8 cellular contexts compared by ENCODE assay signal in genomic region chr9:33159760-33160127, GRCh38. TPM values are rescaled to one million over a fixed set of nuclear protein-coding genes. Genes with fewer than 3 reads are reported as not detected.
A peak's percentile ranks its signal among the peaks of the same experiment; 100 is the strongest.
DNase-seq lines count a peak whose midpoint lies in the region; ATAC-seq and TF ChIP-seq lines count a peak whose summit lies in the region.

No MANE protein-coding gene starts in this region.

- POLR2A ChIA-PET in HEK293 (lab: Yijun Ruan, JAX) = interaction anchor here (0.6 to 5.7 kb wide), 5 partner anchors 8 to 869 kb away, joined by 3 to 33 read pairs (median 7); partner anchors contain the start of gene DNAJA1

- peak overlapping the region; percentile 71 for H3K4me2 ChIP-seq in DOHH2 (ENCODE audit: low read length)

- H3K79me2 ChIP-seq in DOHH2 (ENCODE audit: control insufficient read depth, low read length) = peaks cover 99% of the 10 kb centered on the region

- no peaks in the 10 kb centered on the region for H3K9me2 ChIP-seq in DOHH2 (replicated peaks; ENCODE audit: control insufficient read depth, low read length)

- peaks cover 0 to 5% of the 10 kb centered on the region in 2 donors for H3K9me3 Mint-ChIP-seq in activated naive CD4-positive, alpha-beta T cell treated with anti-CD3 and anti-CD28 coated beads, Interleukin-2, amount 50 U/mL, for 72 hours

- H3K9me3 ChIP-seq in DOHH2 (ENCODE audit: control insufficient read depth, insufficient read depth, low read length) (no peaks in the 10 kb centered on the region), HEK293 (ENCODE audit: control insufficient read depth, insufficient read depth, low read depth, low read length) (no peaks in the 10 kb centered on the region)

- CTCF ChIA-PET in HEK293 (lab: Yijun Ruan, JAX) = interaction anchor here (0.6 to 2.5 kb wide), 4 partner anchors 9 to 67 kb away, joined by 3 to 13 read pairs (median 6); no protein-coding TSS in a partner anchor

- peaks cover 12% of the 10 kb centered on the region; the same call in 1 of the 2 replicates for H4K20me1 ChIP-seq in DOHH2 (ENCODE audit: control insufficient read depth, insufficient read depth, low read depth, low read length)

- TF ChIP-seq CTCF in DOHH2 (IDR thresholded peaks at IDR 0.05; ENCODE audit: low read depth, low read length, poor library complexity, severe bottlenecking) = no peak
- no peak for TF ChIP-seq CTCF in HEK293 (tag by site-specific recombination; IDR thresholded peaks at IDR 0.05)

- H3K36me3 Mint-ChIP-seq in activated naive CD4-positive, alpha-beta T cell treated with anti-CD3 and anti-CD28 coated beads, Interleukin-2, amount 50 U/mL, for 72 hours = peaks cover 4 to 19% of the 10 kb centered on the region in 2 donors

- H3K27me3 ChIP-seq in DOHH2 (ENCODE audit: control insufficient read depth, low read length) = no peaks in the 10 kb centered on the region

- peak; percentile 48 to 71 for DNase-seq in activated naive CD4-positive, alpha-beta T cell treated with anti-CD3 and anti-CD28 coated beads, Interleukin-2, amount 50 U/mL, for 72 hours (ENCODE audit: low spot score in 2 of 2)
- DNase-seq in left cardiac atrium (peak; percentile 52), NCI-H345 treated with DMSO at 0.1 percent for 48 hours (lab: John Stamatoyannopoulos, UW; ENCODE audit: unreplicated experiment) (no peak), NCI-H2029 (lab: John Stamatoyannopoulos, UW) (no peak)

- H3K36me3 ChIP-seq in DOHH2 (ENCODE audit: control insufficient read depth, low read length) (no peaks in the 10 kb centered on the region), HEK293 (ENCODE audit: control insufficient read depth in 2 of 2, insufficient read depth in 1 of 2, low read length in 2 of 2) (no peaks in the 10 kb centered on the region)

- H3K27ac ChIP-seq in DOHH2 (ENCODE audit: low read depth, low read length) (peak overlapping the region; percentile 44), HEK293 (ENCODE audit: extremely low read depth, low read depth, low read length) (no peak overlapping the region), skin epidermis (peak overlapping the region; percentile 29 to 99 (median 93))

- H3K4me3 ChIP-seq in DOHH2 (ENCODE audit: low read length) = peak overlapping the region; percentile 49
- H3K4me3 ChIP-seq in HEK293 (ENCODE audit: low read depth, low read length) = no peak overlapping the region
- H3K4me3 ChIP-seq in skin epidermis = no peak overlapping the region

- intact Hi-C loops in left cardiac atrium (cut with DNase I) = loop anchor here (5.0 to 10.0 kb wide), 2 partner anchors 32 to 55 kb away; no protein-coding TSS in a partner anchor

- H3K27ac Mint-ChIP-seq in activated naive CD4-positive, alpha-beta T cell treated with anti-CD3 and anti-CD28 coated beads, Interleukin-2, amount 50 U/mL, for 72 hours = peak overlapping the region; percentile 92 to 97

- peak; percentile 58 to 84 for ATAC-seq in activated naive CD4-positive, alpha-beta T cell treated with anti-CD3 and anti-CD28 coated beads, Interleukin-2, amount 50 U/mL, for 72 hours
- ATAC-seq in left cardiac atrium = peak; percentile 12 to 19

- H3K4me1 ChIP-seq in DOHH2 (ENCODE audit: control insufficient read depth, low read length) (peaks cover 73% of the 10 kb centered on the region), HEK293 (ENCODE audit: control insufficient read depth, insufficient read depth, low read length) (peaks cover 41% of the 10 kb centered on the region)

- peaks cover 14% of the 10 kb centered on the region; the same call in 1 of the 2 replicates for H3F3A ChIP-seq in DOHH2 (ENCODE audit: control insufficient read depth, insufficient read depth)

TF ChIP-seq in HEK293, 187 proteins besides CTCF, POLR2A, EP300 and RAD21:
- TF ChIP-seq OSR2 (tag by site-specific recombination; IDR thresholded peaks at IDR 0.05) (peak; percentile 48; the same call in 1 of the 2 replicates), WT1 (tag by site-specific recombination; IDR thresholded peaks at IDR 0.05) (no peak), ZNF335 (tag by site-specific recombination; conservative IDR thresholded peaks at IDR 0.05) (no peak), KLF16 (tag by site-specific recombination; IDR thresholded peaks at IDR 0.05) (no peak), ZNF600 (tag by site-specific recombination; IDR thresholded peaks at IDR 0.05) (0 out of 2 replicates have a peak, but pooled peaks have one; percentile 37), ZNF629 (tag by site-specific recombination; IDR thresholded peaks at IDR 0.05) (0 out of 2 replicates have a peak, but pooled peaks have one; percentile 5)

TF ChIP-seq in PFSK-1, 5 proteins besides CTCF, POLR2A, EP300 and RAD21:
- no peak; the same call in 1 of the 2 replicates for TF ChIP-seq POLR2AphosphoS5 (IDR thresholded peaks at IDR 0.05; ENCODE audit: low read depth, low read length)
- peak; percentile 45 for TF ChIP-seq FOXP2 (optimal IDR thresholded peaks at IDR 0.05; ENCODE audit: borderline replicate concordance, extremely low read depth, extremely low read length, insufficient read depth)
- peak in 1 of 2 experiments; percentile 45; a peak in 1 of 4 replicates for TF ChIP-seq REST (IDR thresholded peaks at IDR 0.05; ENCODE audit: insufficient read depth in 1 of 2, low read depth in 2 of 2, low read length in 2 of 2)
TF ChIP-seq in PFSK-1: peak in this region for 2.

RNA-seq across cellular contexts. Expression of gene B4GALT1, which starts 7.4 kb away (rescaled TPM):
- polyA plus RNA-seq in PFSK-1 (2012; ENCODE audit: insufficient read length, low read depth) = 47.9 TPM
- total RNA-seq in activated naive CD4-positive, alpha-beta T cell treated with anti-CD3 and anti-CD28 coated beads, Interleukin-2, amount 50 U/mL, for 72 hours = 10 to 100 TPM; 47.8 to 49.2 TPM
- total RNA-seq in left cardiac atrium = 100 to 1,000 TPM in 1 of 2 donors, 10 to 100 TPM in 1; 49.5 to 107 TPM

Comparison
In these comparisons a context has a peak if more than half of its experiments do, and no peak if none do; other contexts are left out.
1. DNase-seq: peak in activated naive CD4-positive, alpha-beta T cell treated with anti-CD3 and anti-CD28 coated beads, Interleukin-2, amount 50 U/mL, for 72 hours (2 of 2) and left cardiac atrium (single experiment); none in NCI-H345 treated with DMSO at 0.1 percent for 48 hours (single experiment) and NCI-H2029 (single experiment).